ENCODE assay signal across 17 cellular contexts in genomic region chr17:41968676-41969075, GRCh38. TPM values are rescaled to one million over a fixed set of nuclear protein-coding genes. Genes with fewer than 3 reads are reported as not detected.
A peak's percentile ranks its signal among the peaks of the same experiment; 100 is the strongest.
DNase-seq lines count a peak whose midpoint lies in the region; TF ChIP-seq lines count a peak whose summit lies in the region.
"Had no signal": no experiment of that assay in that cellular context is flagged by ENCODE, and none has a peak within 500 bp of the region (broad histone marks: within the 10 kb centered on the region; RNA-seq: fewer than 3 reads in every experiment).

No MANE protein-coding gene starts in this region.

- H3K4me3 ChIP-seq in dorsolateral prefrontal cortex (peak overlapping the region; percentile 58 to 99 (median 96)), hepatocyte (no peak overlapping the region)
- H3K4me3 ChIP-seq: lung had no signal

- peaks cover 52% of the 10 kb centered on the region for H3K79me2 ChIP-seq in hepatocyte

- POLR2A ChIA-PET in activated CD4-positive, alpha-beta T cell treated with anti-CD3 and anti-CD28 coated beads, Interleukin-2, amount 10 ng/mL, durations not matched to agents 7 days and 5 days (lab: Charles Lee): interaction anchor here (3.0 kb wide), 1 partner anchor 144 kb away, joined by 7 read pairs; the partner anchor contains the start of gene DHX58
- POLR2A ChIA-PET in RWPE1 (lab: Yijun Ruan, JAX; ENCODE audit: low non-redundant PET): interaction anchor here (0.5 kb wide), 1 partner anchor 174 kb away, joined by 4 read pairs; no protein-coding TSS in a partner anchor

- H3K27ac ChIP-seq in RWPE1: peak overlapping the region; percentile 89
- peak overlapping the region in 58 of 59 donors; percentile 64 to 100 (median 98) for H3K27ac ChIP-seq in dorsolateral prefrontal cortex
- no peak overlapping the region for H3K27ac ChIP-seq in hepatocyte

- TF ChIP-seq CTCF in RWPE1 (conservative IDR thresholded peaks at IDR 0.05; ENCODE audit: low read depth): no peak
- TF ChIP-seq CTCF in dorsolateral prefrontal cortex (IDR thresholded peaks at IDR 0.05 in 54 of 56, conservative IDR thresholded peaks at IDR 0.05 in 2 of 56; ENCODE audit: low read depth in 1 of 56, partially characterized antibody in 56 of 56): no peak
- TF ChIP-seq CTCF in osteocyte (IDR thresholded peaks at IDR 0.05): no peak
- TF ChIP-seq CTCF in hepatocyte (IDR thresholded peaks at IDR 0.05; ENCODE audit: poor library complexity): no peak

- H3K9me3 Mint-ChIP-seq in activated CD4-positive, alpha-beta T cell treated with anti-CD3 and anti-CD28 coated beads, Interleukin-2, amount 10 ng/mL, durations not matched to agents 7 days and 5 days: no peaks in the 10 kb centered on the region
- H3K9me3 Mint-ChIP-seq in osteocyte (ENCODE audit: unreplicated experiment): no peaks in the 10 kb centered on the region
- no peaks in the 10 kb centered on the region for H3K9me3 Mint-ChIP-seq in T-helper 2 cell treated with Interferon-gamma antibody and Interleukin-4, amounts not matched to agents 5 μg/mL and 100 μg/mL, for 36 hours

- H3K36me3 ChIP-seq in hepatocyte (replicated peaks; ENCODE audit: insufficient read depth, low read depth): no peaks in the 10 kb centered on the region

- 97% methylated on average over 10 of the region's 10 CpGs for WGBS in hepatocyte (ENCODE audit: low lambda C conversion rate, missing lambda C conversion rate)

- no peak overlapping the region for H3K4me2 ChIP-seq in hepatocyte

- H3K27me3 ChIP-seq in dorsolateral prefrontal cortex (no peaks in the 10 kb centered on the region), hepatocyte (no peaks in the 10 kb centered on the region)
- H3K27me3 ChIP-seq: testis had no signal

- H2AFZ ChIP-seq in hepatocyte: no peak overlapping the region

- peaks cover 8% of the 10 kb centered on the region for H4K20me1 ChIP-seq in hepatocyte (ENCODE audit: insufficient read depth, poor library complexity, severe bottlenecking)

- H3K9me2 ChIP-seq in hepatocyte (replicated peaks; ENCODE audit: insufficient read depth): no peaks in the 10 kb centered on the region

- CTCF ChIA-PET in activated CD4-positive, alpha-beta T cell treated with anti-CD3 and anti-CD28 coated beads, Interleukin-2, amount 10 ng/mL, durations not matched to agents 7 days and 5 days (lab: Charles Lee): interaction anchor here (0.5 to 1.8 kb wide), 4 partner anchors 9 to 254 kb away, joined by 3 to 5 read pairs (median 3); partner anchors contain the start of gene DNAJC7
- CTCF ChIA-PET in RWPE1 (lab: Yijun Ruan, JAX): interaction anchor here (0.6 kb wide), 1 partner anchor 15 kb away, joined by 3 read pairs; no protein-coding TSS in a partner anchor

- H3K4me1 ChIP-seq in hepatocyte (ENCODE audit: insufficient read depth): peaks cover 17% of the 10 kb centered on the region

- peak overlapping the region; percentile 84 for H3K4me3 Mint-ChIP-seq in activated CD4-positive, alpha-beta T cell treated with anti-CD3 and anti-CD28 coated beads, Interleukin-2, amount 10 ng/mL, durations not matched to agents 7 days and 5 days
- peak overlapping the region; percentile 79 for H3K4me3 Mint-ChIP-seq in osteocyte (ENCODE audit: unreplicated experiment)
- no peak overlapping the region for H3K4me3 Mint-ChIP-seq in T-helper 2 cell treated with Interferon-gamma antibody and Interleukin-4, amounts not matched to agents 5 μg/mL and 100 μg/mL, for 36 hours

- H3K36me3 Mint-ChIP-seq in activated CD4-positive, alpha-beta T cell treated with anti-CD3 and anti-CD28 coated beads, Interleukin-2, amount 10 ng/mL, durations not matched to agents 7 days and 5 days (ENCODE audit: low read depth): peaks cover 45% of the 10 kb centered on the region
- H3K36me3 Mint-ChIP-seq in osteocyte (ENCODE audit: unreplicated experiment): peaks cover 21% of the 10 kb centered on the region
- H3K36me3 Mint-ChIP-seq in T-helper 2 cell treated with Interferon-gamma antibody and Interleukin-4, amounts not matched to agents 5 μg/mL and 100 μg/mL, for 36 hours (ENCODE audit: low read depth): peaks cover 29% of the 10 kb centered on the region

- H3K27me3 Mint-ChIP-seq in activated CD4-positive, alpha-beta T cell treated with anti-CD3 and anti-CD28 coated beads, Interleukin-2, amount 10 ng/mL, durations not matched to agents 7 days and 5 days: peaks cover 2% of the 10 kb centered on the region
- no peaks in the 10 kb centered on the region for H3K27me3 Mint-ChIP-seq in osteocyte (ENCODE audit: unreplicated experiment)
- H3K27me3 Mint-ChIP-seq in T-helper 2 cell treated with Interferon-gamma antibody and Interleukin-4, amounts not matched to agents 5 μg/mL and 100 μg/mL, for 36 hours (ENCODE audit: low read depth): no peaks in the 10 kb centered on the region

- peaks cover 56% of the 10 kb centered on the region for H3K4me1 Mint-ChIP-seq in activated CD4-positive, alpha-beta T cell treated with anti-CD3 and anti-CD28 coated beads, Interleukin-2, amount 10 ng/mL, durations not matched to agents 7 days and 5 days
- peaks cover 37% of the 10 kb centered on the region for H3K4me1 Mint-ChIP-seq in osteocyte (ENCODE audit: unreplicated experiment)
- peaks cover 31% of the 10 kb centered on the region for H3K4me1 Mint-ChIP-seq in T-helper 2 cell treated with Interferon-gamma antibody and Interleukin-4, amounts not matched to agents 5 μg/mL and 100 μg/mL, for 36 hours (ENCODE audit: low read depth)

- intact Hi-C loops in dorsolateral prefrontal cortex (cut with DNase I): no loop called here

- H3K27ac Mint-ChIP-seq in activated CD4-positive, alpha-beta T cell treated with anti-CD3 and anti-CD28 coated beads, Interleukin-2, amount 10 ng/mL, durations not matched to agents 7 days and 5 days: peak overlapping the region; percentile 31
- no peak overlapping the region for H3K27ac Mint-ChIP-seq in osteocyte (ENCODE audit: unreplicated experiment)
- H3K27ac Mint-ChIP-seq in T-helper 2 cell treated with Interferon-gamma antibody and Interleukin-4, amounts not matched to agents 5 μg/mL and 100 μg/mL, for 36 hours: no peak overlapping the region

- no peak for DNase-seq in activated CD4-positive, alpha-beta T cell treated with anti-CD3 and anti-CD28 coated beads, Interleukin-2, amount 10 ng/mL, durations not matched to agents 7 days and 5 days
- DNase-seq in activated CD4-positive, alpha-beta T cell treated with anti-CD3 and anti-CD28 coated beads for 1 hour: no peak
- DNase-seq in RWPE1 (ENCODE audit: low spot score): no peak
- no peak for DNase-seq in dorsolateral prefrontal cortex
- DNase-seq in osteocyte (ENCODE audit: extremely low spot score, unreplicated experiment): no peak
- DNase-seq in T-helper 2 cell treated with Interferon-gamma antibody and Interleukin-4, amounts not matched to agents 5 μg/mL and 100 μg/mL, for 36 hours (ENCODE audit: low spot score): no peak
- DNase-seq in cerebellar nuclear complex (lab: John Stamatoyannopoulos, UW): no peak
- no peak for DNase-seq in hepatocyte (ENCODE audit: low spot score)
- DNase-seq: DMS 273 treated with DMSO at 0.1 percent for 48 hours, erythroblast, IMR-90, NCI-H1417, NCI-H446, occipital lobe, small intestine, testis had no signal

- no peaks in the 10 kb centered on the region for H3K9me3 ChIP-seq in hepatocyte (ENCODE audit: low read depth)
- H3K9me3 ChIP-seq: testis had no signal

RNA-seq across cellular contexts. Expression of gene CNP, which starts 2.1 kb away (rescaled TPM):
- 10 to 100 TPM; 81.2 to 97.5 TPM for total RNA-seq in activated CD4-positive, alpha-beta T cell treated with anti-CD3 and anti-CD28 coated beads, Interleukin-2, amount 10 ng/mL, durations not matched to agents 7 days and 5 days
- 1,000 to 10,000 TPM in 25 of 120 experiments, 100 to 1,000 TPM in 95; 166 to 3,303 (median 637) TPM for total RNA-seq in dorsolateral prefrontal cortex
- 108 and 119 TPM in 2 replicates for total RNA-seq in osteocyte
- total RNA-seq in hepatocyte: 59.8 and 61.4 TPM in 2 replicates
- 77.7 and 97.0 TPM in 2 replicates for polyA plus RNA-seq in hepatocyte

RNA-seq across cellular contexts. Expression of gene ODAD4, which starts 38.3 kb away (rescaled TPM):
- total RNA-seq in activated CD4-positive, alpha-beta T cell treated with anti-CD3 and anti-CD28 coated beads, Interleukin-2, amount 10 ng/mL, durations not matched to agents 7 days and 5 days: under 1 TPM; 0.40 to 0.42 TPM
- total RNA-seq in dorsolateral prefrontal cortex (10 to 100 TPM in 1 of 120 experiments, 1 to 10 TPM in 119; 1.9 to 10.7 (median 5.1) TPM), osteocyte (1.9 and 2.5 TPM in 2 replicates), hepatocyte (0.52 and 0.53 TPM in 2 replicates)
- polyA plus RNA-seq in hepatocyte: 0.75 and 0.76 TPM in 2 replicates

RNA-seq across cellular contexts. Expression of gene DNAJC7, which starts 48.6 kb away (rescaled TPM):
- 10 to 100 TPM; 93.3 to 94.8 TPM for total RNA-seq in activated CD4-positive, alpha-beta T cell treated with anti-CD3 and anti-CD28 coated beads, Interleukin-2, amount 10 ng/mL, durations not matched to agents 7 days and 5 days
- total RNA-seq in dorsolateral prefrontal cortex (100 to 1,000 TPM in 114 of 120 experiments, 10 to 100 TPM in 6; 88.3 to 157 (median 125) TPM), osteocyte (73.9 and 92.8 TPM in 2 replicates), hepatocyte (73.6 and 86.3 TPM in 2 replicates)
- polyA plus RNA-seq in hepatocyte: 50.1 and 61.7 TPM in 2 replicates

RNA-seq across cellular contexts. Expression of gene ACLY, which starts 49.9 kb away (rescaled TPM):
- 100 to 1,000 TPM; 143 to 150 TPM for total RNA-seq in activated CD4-positive, alpha-beta T cell treated with anti-CD3 and anti-CD28 coated beads, Interleukin-2, amount 10 ng/mL, durations not matched to agents 7 days and 5 days
- 100 to 1,000 TPM in 13 of 120 experiments, 10 to 100 TPM in 107; 51.8 to 126 (median 85.4) TPM for total RNA-seq in dorsolateral prefrontal cortex
- total RNA-seq in osteocyte: 141 and 143 TPM in 2 replicates
- total RNA-seq in hepatocyte: 157 and 167 TPM in 2 replicates
- polyA plus RNA-seq in hepatocyte: 82.1 and 101 TPM in 2 replicates

RNA-seq across cellular contexts. Expression of gene NKIRAS2, which starts 51.2 kb away (rescaled TPM):
- 10 to 100 TPM; 23.3 to 25.5 TPM for total RNA-seq in activated CD4-positive, alpha-beta T cell treated with anti-CD3 and anti-CD28 coated beads, Interleukin-2, amount 10 ng/mL, durations not matched to agents 7 days and 5 days
- total RNA-seq in dorsolateral prefrontal cortex (10 to 100 TPM in 106 of 120 experiments, 1 to 10 TPM in 14; 8.1 to 21.5 (median 12.5) TPM), osteocyte (48.9 and 51.3 TPM in 2 replicates), hepatocyte (37.5 and 40.8 TPM in 2 replicates)
- polyA plus RNA-seq in hepatocyte: 55.0 and 57.2 TPM in 2 replicates
